Comparison of ENCODE assay signal across 10 cellular contexts in genomic region chr11:16981651-16982194, GRCh38. TPM values are rescaled to one million over a fixed set of nuclear protein-coding genes. Genes with fewer than 3 reads are reported as not detected.
DNase-seq lines count a peak whose midpoint lies in the region; ATAC-seq and TF ChIP-seq lines count a peak whose summit lies in the region.
"Had no signal": no experiment of that assay in that cellular context is flagged by ENCODE, and none has a peak within 500 bp of the region (broad histone marks: within the 10 kb centered on the region; RNA-seq: fewer than 3 reads in every experiment).

No MANE protein-coding gene starts in this region.

- no peak for TF ChIP-seq POLR2A in esophagus squamous epithelium (IDR thresholded peaks at IDR 0.05)

- intact Hi-C loops in esophagus squamous epithelium (cut with DNase I), result no loop called here

- ATAC-seq in activated naive CD4-positive, alpha-beta T cell treated with anti-CD3 and anti-CD28 coated beads, Interleukin-2, amount 50 U/mL, for 72 hours, result no peak

- H3K9me3 ChIP-seq in esophagus squamous epithelium (no peaks in the 10 kb centered on the region), mucosa of stomach (ENCODE audit: control insufficient read depth, low read length) (no peaks in the 10 kb centered on the region)

- peak overlapping the region in 3 of 4 donors; percentile 41 to 78 (median 59) for H3K27ac ChIP-seq in esophagus squamous epithelium

- 74 to 77% methylated on average over 7 to 9 of the region's 9 CpGs for WGBS in esophagus squamous epithelium, 2 donors

- H3K36me3 ChIP-seq in esophagus squamous epithelium (no peaks in the 10 kb centered on the region), mucosa of stomach (ENCODE audit: control insufficient read depth, insufficient read depth, low read length) (no peaks in the 10 kb centered on the region)

- H3K4me3 ChIP-seq in AG10803 (ENCODE audit: low read length) (no peak overlapping the region), esophagus squamous epithelium (no peak overlapping the region), mucosa of stomach (ENCODE audit: low read length) (no peak overlapping the region)

- peak overlapping the region; percentile 48 for H3K9ac ChIP-seq in mucosa of stomach (ENCODE audit: low read length)

- no peaks in the 10 kb centered on the region for H3K36me3 Mint-ChIP-seq in activated naive CD4-positive, alpha-beta T cell treated with anti-CD3 and anti-CD28 coated beads, Interleukin-2, amount 50 U/mL, for 72 hours

- peaks cover 6 to 79% (median 10%) of the 10 kb centered on the region in 3 donors for H3K4me1 ChIP-seq in esophagus squamous epithelium
- peaks cover 92% of the 10 kb centered on the region for H3K4me1 ChIP-seq in mucosa of stomach (ENCODE audit: control insufficient read depth, insufficient read depth, low read length)

- H3K9me3 Mint-ChIP-seq in activated naive CD4-positive, alpha-beta T cell treated with anti-CD3 and anti-CD28 coated beads, Interleukin-2, amount 50 U/mL, for 72 hours, result no peaks in the 10 kb centered on the region

- H3K27me3 ChIP-seq in esophagus squamous epithelium (no peaks in the 10 kb centered on the region), mucosa of stomach (ENCODE audit: control insufficient read depth, insufficient read depth, low read length) (no peaks in the 10 kb centered on the region)

- no peak overlapping the region for H3K27ac Mint-ChIP-seq in activated naive CD4-positive, alpha-beta T cell treated with anti-CD3 and anti-CD28 coated beads, Interleukin-2, amount 50 U/mL, for 72 hours

- DNase-seq in AG10803 (ENCODE audit: low read depth), result peak; percentile 42
- DNase-seq in NCI-H526 (lab: John Stamatoyannopoulos, UW), result peak; percentile 94 to 95
- no peak for DNase-seq in esophagus squamous epithelium (lab: John Stamatoyannopoulos, UW)
- no peak for DNase-seq in SIG-M5 treated with dmso at 0.1 percent for 504 hours (lab: John Stamatoyannopoulos, UW; ENCODE audit: unreplicated experiment)
- DNase-seq in activated naive CD4-positive, alpha-beta T cell treated with anti-CD3 and anti-CD28 coated beads, Interleukin-2, amount 50 U/mL, for 72 hours (ENCODE audit: low spot score in 2 of 2), result no peak
- DNase-seq in DMS53 (lab: John Stamatoyannopoulos, UW), result no peak
- no peak for DNase-seq in NCI-H446 treated with DMSO at 0.1 percent for 48 hours (lab: John Stamatoyannopoulos, UW)
- DNase-seq: COR-L47, NCI-H1930 had no signal

- TF ChIP-seq CTCF in AG10803 (conservative IDR thresholded peaks at IDR 0.05; ENCODE audit: low read length) (no peak), esophagus squamous epithelium (IDR thresholded peaks at IDR 0.05) (no peak)

RNA-seq across cellular contexts. Expression of gene PLEKHA7, which starts 32.5 kb away (rescaled TPM):
- 100 to 1,000 TPM in 1 of 4 donors, 10 to 100 TPM in 3; 49.8 to 129 (median 59.3) TPM for total RNA-seq in esophagus squamous epithelium
- total RNA-seq in activated naive CD4-positive, alpha-beta T cell treated with anti-CD3 and anti-CD28 coated beads, Interleukin-2, amount 50 U/mL, for 72 hours, result 1 to 10 TPM; 3.6 to 5.7 TPM

Comparison
In these comparisons a context has a peak if more than half of its experiments do, and no peak if none do; other contexts are left out.
1. DNase-seq: peak in AG10803 (single experiment) and NCI-H526 (2 of 2); none in esophagus squamous epithelium (single experiment), SIG-M5 treated with dmso at 0.1 percent for 504 hours (single experiment), activated naive CD4-positive, alpha-beta T cell treated with anti-CD3 and anti-CD28 coated beads, Interleukin-2, amount 50 U/mL, for 72 hours (0 of 2), DMS53 (single experiment) and NCI-H446 treated with DMSO at 0.1 percent for 48 hours (single experiment).
2. RNA of gene PLEKHA7, which starts 32.5 kb away (total RNA-seq): 49.8 to 129 TPM in esophagus squamous epithelium; 3.6 to 5.7 TPM in activated naive CD4-positive, alpha-beta T cell treated with anti-CD3 and anti-CD28 coated beads, Interleukin-2, amount 50 U/mL, for 72 hours; every median in the first group is over 4 times any median in the second.